8 cellular contexts compared by ENCODE assay signal in the genomic region with DNA sequence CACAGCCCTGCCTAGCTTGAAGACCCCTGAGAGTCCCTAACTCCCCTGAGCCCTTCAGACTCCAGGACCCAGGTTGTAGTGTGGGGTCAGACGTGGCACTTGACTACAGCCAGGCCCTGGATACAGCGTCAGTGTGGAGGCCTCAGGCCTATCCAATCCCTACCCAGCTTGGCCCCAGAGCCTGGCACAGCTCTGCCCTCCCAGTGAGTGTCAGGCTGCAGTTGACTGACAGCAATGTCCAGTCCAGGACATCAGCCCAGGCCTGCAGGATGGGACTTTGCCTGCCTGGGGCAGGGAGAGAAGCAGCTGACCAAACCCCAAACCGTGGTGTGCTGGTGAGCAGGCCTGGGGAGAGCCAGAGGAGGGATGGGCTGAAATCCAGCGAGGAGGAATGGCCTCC. TPM values are rescaled to one million over a fixed set of nuclear protein-coding genes. Genes with fewer than 3 reads are reported as not detected.
DNase-seq lines count a peak whose midpoint lies in the region; ATAC-seq and TF ChIP-seq lines count a peak whose summit lies in the region.

No MANE protein-coding gene starts in this region.

- H3K27me3 Mint-ChIP-seq in activated naive CD8-positive, alpha-beta T cell treated with anti-CD3 and anti-CD28 coated beads, Interleukin-2, amount 10 ng/mL, durations not matched to agents 7 days and 5 days = no peaks in the 10 kb centered on the region

- POLR2A ChIA-PET in activated naive CD8-positive, alpha-beta T cell treated with anti-CD3 and anti-CD28 coated beads, Interleukin-2, amount 10 ng/mL, durations not matched to agents 7 days and 5 days (lab: Charles Lee) = interaction anchor here (0.6 to 19.8 kb wide), 9 partner anchors 7 to 129 kb away, joined by 3 to 390 read pairs (median 8); a partner anchor contains a TSS

- no peak for TF ChIP-seq CTCF in HL-60 (IDR thresholded peaks at IDR 0.05; ENCODE audit: insufficient read depth, low read length)

- H3K36me3 Mint-ChIP-seq in activated naive CD8-positive, alpha-beta T cell treated with anti-CD3 and anti-CD28 coated beads, Interleukin-2, amount 10 ng/mL, durations not matched to agents 7 days and 5 days = peaks cover 37% of the 10 kb centered on the region

- peak overlapping the region; percentile 10 to 62 for H3K9ac ChIP-seq in stomach smooth muscle (ENCODE audit: low read length in 2 of 2)

- H3K27me3 ChIP-seq in HL-60 (ENCODE audit: insufficient read depth, poor library complexity, severe bottlenecking) (no peaks in the 10 kb centered on the region), stomach smooth muscle (ENCODE audit: control insufficient read depth in 1 of 2, insufficient read depth in 2 of 2, low read length in 2 of 2) (no peaks in the 10 kb centered on the region)

- H3K27ac ChIP-seq in HL-60 (replicated peaks) (peak overlapping the region; percentile 61), stomach smooth muscle (ENCODE audit: low read length) (peak overlapping the region; percentile 75)

- no peaks in the 10 kb centered on the region for H3K9me3 ChIP-seq in stomach smooth muscle (ENCODE audit: control insufficient read depth in 2 of 2, low read length in 2 of 2)

- H3K4me1 Mint-ChIP-seq in activated naive CD8-positive, alpha-beta T cell treated with anti-CD3 and anti-CD28 coated beads, Interleukin-2, amount 10 ng/mL, durations not matched to agents 7 days and 5 days = peaks cover 83% of the 10 kb centered on the region

- peak overlapping the region; percentile 100 for H3K27ac Mint-ChIP-seq in activated naive CD8-positive, alpha-beta T cell treated with anti-CD3 and anti-CD28 coated beads, Interleukin-2, amount 10 ng/mL, durations not matched to agents 7 days and 5 days

- peaks cover 0 to 3% of the 10 kb centered on the region in 2 donors for H3K36me3 ChIP-seq in stomach smooth muscle (ENCODE audit: control insufficient read depth in 2 of 2, insufficient read depth in 2 of 2, low read length in 2 of 2)

- ATAC-seq in activated naive CD8-positive, alpha-beta T cell treated with anti-CD3 and anti-CD28 coated beads, Interleukin-2, amount 10 ng/mL, durations not matched to agents 7 days and 5 days (ENCODE audit: low read depth) = no peak
- ATAC-seq in HG02763 (IDR thresholded peaks at IDR 0.05; ENCODE audit: unreplicated experiment) = no peak

- peak overlapping the region; percentile 80 for H3K4me3 Mint-ChIP-seq in activated naive CD8-positive, alpha-beta T cell treated with anti-CD3 and anti-CD28 coated beads, Interleukin-2, amount 10 ng/mL, durations not matched to agents 7 days and 5 days

- peaks cover 67% of the 10 kb centered on the region for H3K4me1 ChIP-seq in stomach smooth muscle (ENCODE audit: control insufficient read depth, insufficient read depth, low read length)

- no peak overlapping the region for H3K4me3 ChIP-seq in HL-60 (replicated peaks; ENCODE audit: insufficient read depth, low read length)
- H3K4me3 ChIP-seq in stomach smooth muscle (ENCODE audit: low read length in 2 of 2) = peak overlapping the region in 1 of 2 donors; percentile 55

- no peaks in the 10 kb centered on the region for H3K9me3 Mint-ChIP-seq in activated naive CD8-positive, alpha-beta T cell treated with anti-CD3 and anti-CD28 coated beads, Interleukin-2, amount 10 ng/mL, durations not matched to agents 7 days and 5 days

- DNase-seq in HL-60 (ENCODE audit: low read depth in 1 of 2, low spot score in 1 of 2) = no peak
- DNase-seq in activated naive CD8-positive, alpha-beta T cell treated with anti-CD3 and anti-CD28 coated beads, Interleukin-2, amount 10 ng/mL, durations not matched to agents 7 days and 5 days = no peak
- DNase-seq in hypothalamus (lab: John Stamatoyannopoulos, UW) = peak in 36 of 51 donors; percentile 13 to 84 (median 62)
- no peak for DNase-seq in NCI-H1436 (lab: John Stamatoyannopoulos, UW)
- DNase-seq in islet precursor cell = no peak
- DNase-seq in OCI-M2 (lab: John Stamatoyannopoulos, UW; ENCODE audit: unreplicated experiment) = no peak

RNA-seq across cellular contexts. Expression of a gene that starts 27.3 kb away (rescaled TPM):
- 100 to 1,000 TPM; 230 to 252 TPM for total RNA-seq in activated naive CD8-positive, alpha-beta T cell treated with anti-CD3 and anti-CD28 coated beads, Interleukin-2, amount 10 ng/mL, durations not matched to agents 7 days and 5 days

Comparison
In these comparisons a context has a peak if more than half of its experiments do, and no peak if none do; other contexts are left out.
1. DNase-seq: peak in hypothalamus (36 of 51); none in HL-60 (0 of 2), activated naive CD8-positive, alpha-beta T cell treated with anti-CD3 and anti-CD28 coated beads, Interleukin-2, amount 10 ng/mL, durations not matched to agents 7 days and 5 days (single experiment), NCI-H1436 (single experiment), islet precursor cell (single experiment) and OCI-M2 (single experiment).